In the genomic region with DNA sequence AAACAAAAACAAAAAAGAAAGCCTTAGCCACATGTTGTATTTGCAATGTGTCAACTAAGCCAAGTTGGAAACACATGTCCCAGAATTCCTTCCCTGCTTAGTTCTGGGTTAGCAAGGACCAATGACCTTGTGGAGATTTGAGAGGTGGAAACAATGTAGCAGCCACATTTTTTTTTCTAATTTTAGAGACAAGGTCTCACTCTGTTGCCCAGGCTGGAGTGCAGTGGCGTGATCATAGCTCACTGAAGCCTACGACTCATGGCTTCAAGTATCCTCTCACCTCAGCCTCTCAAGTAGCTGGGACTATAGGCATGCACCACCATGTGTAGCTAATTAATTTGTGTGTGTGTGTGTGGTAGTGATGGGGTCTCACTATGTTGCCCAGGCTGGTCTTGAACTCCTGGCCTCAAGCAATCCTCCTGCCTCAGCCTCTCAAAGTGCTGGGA, we compare ENCODE assay signal across 15 cellular contexts. TPM values are rescaled to one million over a fixed set of nuclear protein-coding genes. Genes with fewer than 3 reads are reported as not detected.
DNase-seq lines count a peak whose midpoint lies in the region; ATAC-seq and TF ChIP-seq lines count a peak whose summit lies in the region.
"Not testable (repeated sequence)": the region's sequence is repeated elsewhere in the genome, so short reads cannot be mapped to it uniquely, and the experiment has no call there.
"Had no signal": no experiment of that assay in that cellular context is flagged by ENCODE, and none has a peak within 500 bp of the region (broad histone marks: within the 10 kb centered on the region; RNA-seq: fewer than 3 reads in every experiment).

No MANE protein-coding gene starts in this region.

- H2BK120ac ChIP-seq in mesenchymal stem cell (ENCODE audit: low read depth, low read length): not testable (repeated sequence)

- H2AK5ac ChIP-seq in mesenchymal stem cell (ENCODE audit: low read length, severe bottlenecking): not testable (repeated sequence)

- H3K27me3 ChIP-seq in right cardiac atrium (ENCODE audit: control insufficient read depth, insufficient read depth); mesenchymal stem cell (ENCODE audit: control insufficient read depth in 1 of 2, insufficient read depth in 1 of 2, low read length in 2 of 2); upper lobe of right lung: not testable (repeated sequence)

- H3K27ac Mint-ChIP-seq in WTC11: not testable (repeated sequence)

- not testable (repeated sequence) for H3K4me3 Mint-ChIP-seq in WTC11

- not testable (repeated sequence) for H3K79me1 ChIP-seq in mesenchymal stem cell (replicated peaks; ENCODE audit: low read length, poor library complexity, severe bottlenecking)

- H3K27ac ChIP-seq in right cardiac atrium (ENCODE audit: low read length); mesenchymal stem cell (ENCODE audit: low read length, poor library complexity, severe bottlenecking); upper lobe of right lung: not testable (repeated sequence)

- not testable (repeated sequence) for H3K18ac ChIP-seq in mesenchymal stem cell (ENCODE audit: low read depth in 1 of 2, low read length in 2 of 2)

- not testable (repeated sequence) for H3K27me3 Mint-ChIP-seq in WTC11 (ENCODE audit: low read depth)

- intact Hi-C loops in Right ventricle myocardium superior (cut with DNase I); right cardiac atrium (cut with DNase I); upper lobe of right lung (cut with DNase I): not testable (repeated sequence)

- not testable (repeated sequence) for H3K4me1 ChIP-seq in right cardiac atrium (ENCODE audit: control insufficient read depth, insufficient read depth, low read length); mesenchymal stem cell (ENCODE audit: control insufficient read depth, insufficient read depth, low read depth, low read length); upper lobe of right lung

- H2BK15ac ChIP-seq in mesenchymal stem cell (ENCODE audit: low read depth, poor library complexity, severe bottlenecking): not testable (repeated sequence)

- not testable (repeated sequence) for H3K4me3 ChIP-seq in choroid plexus epithelial cell (ENCODE audit: low read depth, low read length); right cardiac atrium (ENCODE audit: low read length); mesenchymal stem cell (ENCODE audit: insufficient read depth in 1 of 2, low read depth in 1 of 2, low read length in 2 of 2); upper lobe of right lung

- not testable (repeated sequence) for H3K9ac ChIP-seq in mesenchymal stem cell (ENCODE audit: low read length)

- CTCF ChIA-PET in WTC11 (lab: Charles Lee): interaction anchor here (1.4 to 3.7 kb wide), 3 partner anchors 10 to 48 kb away, joined by 4 to 31 read pairs (median 5); no protein-coding TSS in a partner anchor

- DNase-seq in EH (ENCODE audit: low read depth): peak; percentile 14
- not testable (repeated sequence) for DNase-seq in WTC11 (ENCODE audit: low spot score); Right ventricle myocardium superior; right cardiac atrium; upper lobe of right lung
- DNase-seq in choroid plexus epithelial cell (ENCODE audit: low read depth): peak; percentile 38
- peak; percentile 29 for DNase-seq in mesenchymal stem cell
- peak; percentile 45 for DNase-seq in renal cortical epithelial cell (ENCODE audit: low read depth)

- ATAC-seq in WTC11: not testable (repeated sequence)
- ATAC-seq in Right ventricle myocardium superior (ENCODE audit: poor library complexity) (peak; percentile 31), right cardiac atrium (peak; percentile 2 to 20), upper lobe of right lung (peak; percentile 21)

- H3K4me2 ChIP-seq in mesenchymal stem cell (ENCODE audit: low read length, poor library complexity, severe bottlenecking): not testable (repeated sequence)

- H4K8ac ChIP-seq in mesenchymal stem cell (ENCODE audit: low read length): not testable (repeated sequence)

- H3K23ac ChIP-seq in mesenchymal stem cell (ENCODE audit: low read length in 2 of 2): not testable (repeated sequence)

- WGBS in right cardiac atrium: 67% methylated on average over 2 of the region's 2 CpGs
- 100% methylated on average over 2 of the region's 2 CpGs for WGBS in mesenchymal stem cell

- H2AFZ ChIP-seq in mesenchymal stem cell (ENCODE audit: low read depth, low read length): not testable (repeated sequence)

- H3K36me3 Mint-ChIP-seq in WTC11: peaks cover 18% of the 10 kb centered on the region

- H3K4me1 Mint-ChIP-seq in WTC11: peaks cover 23% of the 10 kb centered on the region

- not testable (repeated sequence) for H2BK12ac ChIP-seq in mesenchymal stem cell (ENCODE audit: low read length in 2 of 2)

- not testable (repeated sequence) for H3K14ac ChIP-seq in mesenchymal stem cell (ENCODE audit: low read length in 2 of 2)

- H2BK5ac ChIP-seq in mesenchymal stem cell (ENCODE audit: low read depth, low read length, poor library complexity, severe bottlenecking): not testable (repeated sequence)

- H3K4ac ChIP-seq in mesenchymal stem cell (ENCODE audit: low read depth in 1 of 2, low read length in 2 of 2): not testable (repeated sequence)

- not testable (repeated sequence) for TF ChIP-seq CTCF in WTC11 (IDR thresholded peaks at IDR 0.05); choroid plexus epithelial cell (conservative IDR thresholded peaks at IDR 0.05; ENCODE audit: low read depth, low read length); upper lobe of right lung (IDR thresholded peaks at IDR 0.05)

- not testable (repeated sequence) for H3K9me3 ChIP-seq in right cardiac atrium (ENCODE audit: control insufficient read depth, low read length); mesenchymal stem cell (ENCODE audit: control insufficient read depth, low read length); upper lobe of right lung

- peaks cover 10% of the 10 kb centered on the region for H3K9me3 Mint-ChIP-seq in WTC11

- H4K91ac ChIP-seq in mesenchymal stem cell (ENCODE audit: low read length): not testable (repeated sequence)

- POLR2A ChIA-PET in WTC11 (lab: Charles Lee): not testable (repeated sequence)

- H3K36me3 ChIP-seq in mesenchymal stem cell (ENCODE audit: control insufficient read depth in 1 of 2, insufficient read depth in 2 of 2, low read depth in 1 of 2, low read length in 2 of 2): not testable (repeated sequence)
- peaks cover 39% of the 10 kb centered on the region for H3K36me3 ChIP-seq in upper lobe of right lung

TF ChIP-seq in WTC11, 78 proteins besides CTCF, POLR2A, EP300 and RAD21:
- TF ChIP-seq ZNF121 (CRISPR knock-in tag; IDR thresholded peaks at IDR 0.05): peak; percentile 83

RNA-seq across cellular contexts. Expression of a gene that starts 58.2 kb away (rescaled TPM):
- 2.9 to 4.3 TPM (median 3.4 TPM) in 3 replicates for total RNA-seq in WTC11 (2021)
- total RNA-seq in Right ventricle myocardium superior: not detected
- total RNA-seq in right cardiac atrium: under 1 TPM in 2 of 4 donors, not detected in 2; 0.29 to 0.54 TPM
- polyA plus RNA-seq in right cardiac atrium: 0.34 TPM
- polyA plus RNA-seq in mesenchymal stem cell (2013, experiment 1 of 2): not detected
- not detected for polyA plus RNA-seq in mesenchymal stem cell (2013, experiment 2 of 2)
- not detected in 2 replicates for total RNA-seq in renal cortical epithelial cell
- total RNA-seq in upper lobe of right lung: not detected
- total RNA-seq: Daoy, G401, GM12878, GM23248, IMR-90 had no signal
- polyA plus RNA-seq: A549, AG04450, GM12878, GM23248, IMR-90 had no signal
